In the genomic region with DNA sequence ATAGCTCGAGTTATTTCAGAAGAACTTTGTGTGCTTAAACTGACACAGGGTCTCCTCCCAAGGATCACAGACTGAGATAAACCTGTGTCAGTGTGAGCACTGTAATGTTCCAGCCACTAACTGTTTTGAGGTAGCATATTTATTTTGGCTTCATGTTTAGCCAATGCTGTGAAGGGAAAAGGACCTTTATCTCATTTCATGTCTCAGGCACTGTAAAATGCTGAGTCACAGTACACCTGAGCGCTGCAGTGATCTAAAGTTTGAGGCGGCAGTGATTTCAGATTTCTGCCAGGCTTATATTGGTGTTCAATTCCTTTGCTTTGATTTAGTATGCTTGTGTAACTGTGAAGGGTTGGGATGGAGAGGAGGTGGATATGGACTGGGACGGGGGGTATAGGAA, we compare ENCODE assay signal across 1 cellular context.
TF ChIP-seq lines count a peak whose summit lies in the region.

No MANE protein-coding gene starts in this region.

TF ChIP-seq in GM23338, 12 proteins besides CTCF, POLR2A, EP300 and RAD21:
- no peak for TF ChIP-seq EZH2 (IDR thresholded peaks at IDR 0.05; ENCODE audit: low read depth, unreplicated experiment)
- no peak for TF ChIP-seq ZNF462 (CRISPR knock-in tag; IDR thresholded peaks at IDR 0.05)
- no peak for TF ChIP-seq STAT1 (IDR thresholded peaks at IDR 0.05; ENCODE audit: unreplicated experiment)
- TF ChIP-seq, protein P1, sequence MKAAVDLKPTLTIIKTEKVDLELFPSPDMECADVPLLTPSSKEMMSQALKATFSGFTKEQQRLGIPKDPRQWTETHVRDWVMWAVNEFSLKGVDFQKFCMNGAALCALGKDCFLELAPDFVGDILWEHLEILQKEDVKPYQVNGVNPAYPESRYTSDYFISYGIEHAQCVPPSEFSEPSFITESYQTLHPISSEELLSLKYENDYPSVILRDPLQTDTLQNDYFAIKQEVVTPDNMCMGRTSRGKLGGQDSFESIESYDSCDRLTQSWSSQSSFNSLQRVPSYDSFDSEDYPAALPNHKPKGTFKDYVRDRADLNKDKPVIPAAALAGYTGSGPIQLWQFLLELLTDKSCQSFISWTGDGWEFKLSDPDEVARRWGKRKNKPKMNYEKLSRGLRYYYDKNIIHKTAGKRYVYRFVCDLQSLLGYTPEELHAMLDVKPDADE (IDR thresholded peaks at IDR 0.05) = no peak
- no peak for TF ChIP-seq CREB1 (CRISPR knock-in tag; IDR thresholded peaks at IDR 0.05; ENCODE audit: low read depth)
- no peak for TF ChIP-seq JUNB (IDR thresholded peaks at IDR 0.05; ENCODE audit: unreplicated experiment)
- TF ChIP-seq, protein P2, sequence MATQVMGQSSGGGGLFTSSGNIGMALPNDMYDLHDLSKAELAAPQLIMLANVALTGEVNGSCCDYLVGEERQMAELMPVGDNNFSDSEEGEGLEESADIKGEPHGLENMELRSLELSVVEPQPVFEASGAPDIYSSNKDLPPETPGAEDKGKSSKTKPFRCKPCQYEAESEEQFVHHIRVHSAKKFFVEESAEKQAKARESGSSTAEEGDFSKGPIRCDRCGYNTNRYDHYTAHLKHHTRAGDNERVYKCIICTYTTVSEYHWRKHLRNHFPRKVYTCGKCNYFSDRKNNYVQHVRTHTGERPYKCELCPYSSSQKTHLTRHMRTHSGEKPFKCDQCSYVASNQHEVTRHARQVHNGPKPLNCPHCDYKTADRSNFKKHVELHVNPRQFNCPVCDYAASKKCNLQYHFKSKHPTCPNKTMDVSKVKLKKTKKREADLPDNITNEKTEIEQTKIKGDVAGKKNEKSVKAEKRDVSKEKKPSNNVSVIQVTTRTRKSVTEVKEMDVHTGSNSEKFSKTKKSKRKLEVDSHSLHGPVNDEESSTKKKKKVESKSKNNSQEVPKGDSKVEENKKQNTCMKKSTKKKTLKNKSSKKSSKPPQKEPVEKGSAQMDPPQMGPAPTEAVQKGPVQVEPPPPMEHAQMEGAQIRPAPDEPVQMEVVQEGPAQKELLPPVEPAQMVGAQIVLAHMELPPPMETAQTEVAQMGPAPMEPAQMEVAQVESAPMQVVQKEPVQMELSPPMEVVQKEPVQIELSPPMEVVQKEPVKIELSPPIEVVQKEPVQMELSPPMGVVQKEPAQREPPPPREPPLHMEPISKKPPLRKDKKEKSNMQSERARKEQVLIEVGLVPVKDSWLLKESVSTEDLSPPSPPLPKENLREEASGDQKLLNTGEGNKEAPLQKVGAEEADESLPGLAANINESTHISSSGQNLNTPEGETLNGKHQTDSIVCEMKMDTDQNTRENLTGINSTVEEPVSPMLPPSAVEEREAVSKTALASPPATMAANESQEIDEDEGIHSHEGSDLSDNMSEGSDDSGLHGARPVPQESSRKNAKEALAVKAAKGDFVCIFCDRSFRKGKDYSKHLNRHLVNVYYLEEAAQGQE (IDR thresholded peaks at IDR 0.05; ENCODE audit: unreplicated experiment) = no peak
- no peak for TF ChIP-seq POLR2AphosphoS5 (IDR thresholded peaks at IDR 0.05; ENCODE audit: low read depth)
- no peak for TF ChIP-seq ZNF331 (CRISPR knock-in tag; IDR thresholded peaks at IDR 0.05; ENCODE audit: low read depth)
- TF ChIP-seq NANOG (IDR thresholded peaks at IDR 0.05; ENCODE audit: borderline replicate concordance) = no peak
- no peak for TF ChIP-seq ZNF114 (CRISPR knock-in tag; IDR thresholded peaks at IDR 0.05)
